ENCODE assay signal across 17 cellular contexts in the genomic region with DNA sequence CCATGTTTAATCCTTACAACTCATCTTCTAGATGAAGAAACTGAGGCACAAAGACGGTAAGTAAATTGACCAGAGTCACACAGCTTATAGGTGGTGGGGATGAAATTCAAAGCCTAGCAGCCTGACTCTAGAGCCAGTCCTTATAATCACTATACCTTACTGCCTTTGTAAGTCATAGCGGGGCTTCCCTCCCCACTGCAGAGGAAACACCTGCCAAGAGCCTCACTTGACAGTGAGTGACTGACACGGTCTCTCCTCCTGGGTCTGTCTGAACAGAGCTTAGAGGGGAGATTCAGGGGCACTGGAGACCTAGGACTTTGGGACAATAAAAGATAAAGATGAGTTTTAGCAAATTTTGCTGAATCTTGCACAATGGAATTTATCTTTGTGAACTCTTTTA. TPM values are rescaled to one million over a fixed set of nuclear protein-coding genes. Genes with fewer than 3 reads are reported as not detected.
"Had no signal": no experiment of that assay in that cellular context is flagged by ENCODE, and none has a peak within 500 bp of the region (broad histone marks: within the 10 kb centered on the region; RNA-seq: fewer than 3 reads in every experiment).

No MANE protein-coding gene starts in this region.

- H3K27ac Mint-ChIP-seq: activated CD4-positive, alpha-beta T cell treated with anti-CD3 and anti-CD28 coated beads, Interleukin-2, amount 10 ng/mL, durations not matched to agents 7 days and 5 days; endodermal cell; WTC11 had no signal

- DNase-seq: activated CD4-positive, alpha-beta T cell treated with anti-CD3 and anti-CD28 coated beads, Interleukin-2, amount 10 ng/mL, durations not matched to agents 7 days and 5 days; activated naive CD4-positive, alpha-beta T cell treated with anti-CD3 and anti-CD28 coated beads, Interleukin-2, amount 50 U/mL, for 16 hours; activated T-cell treated with anti-CD3 and anti-CD28 coated beads, Interleukin-2, amount 50 U/mL, for 48 hours; brain microvascular endothelial cell; endodermal cell; erythroblast; kidney; left ventricle myocardium superior; substantia nigra; trophoblast cell had no signal

- H3K36me3 Mint-ChIP-seq: WTC11 had no signal

- H3K9me3 Mint-ChIP-seq: WTC11 had no signal

- H3K27me3 Mint-ChIP-seq: activated CD4-positive, alpha-beta T cell treated with anti-CD3 and anti-CD28 coated beads, Interleukin-2, amount 10 ng/mL, durations not matched to agents 7 days and 5 days had no signal

- H3K4me1 Mint-ChIP-seq: endodermal cell, WTC11 had no signal

- ATAC-seq: left ventricle myocardium superior, WTC11 had no signal

- H3K27me3 ChIP-seq: brain microvascular endothelial cell had no signal

- H3K27ac ChIP-seq: brain microvascular endothelial cell, SK-N-MC had no signal

- H3K4me3 Mint-ChIP-seq: activated CD4-positive, alpha-beta T cell treated with anti-CD3 and anti-CD28 coated beads, Interleukin-2, amount 10 ng/mL, durations not matched to agents 7 days and 5 days; endodermal cell; WTC11 had no signal

- H3K4me3 ChIP-seq: SK-N-MC had no signal

- H3K36me3 ChIP-seq: brain microvascular endothelial cell had no signal

RNA-seq across cellular contexts. Expression of gene SUN5, which starts 12.8 kb away (rescaled TPM):
- total RNA-seq: activated CD4-positive, alpha-beta T cell treated with anti-CD3 and anti-CD28 coated beads, Interleukin-2, amount 10 ng/mL, durations not matched to agents 7 days and 5 days; cerebellum; dermis microvascular lymphatic vessel endothelial cell; endodermal cell; kidney; left ventricle myocardium superior; mesenteric fat pad; skeletal muscle tissue; T-helper 1 cell treated with Interleukin-12 subunit alpha and Interleukin-12 subunit beta and Interleukin-4 antibody, amounts not matched to agents 30 ng/mL and 1 ng/mL, for 36 hours; WTC11 had no signal

RNA-seq across cellular contexts. Expression of gene BPIFB2, which starts 16.1 kb away (rescaled TPM):
- total RNA-seq: activated CD4-positive, alpha-beta T cell treated with anti-CD3 and anti-CD28 coated beads, Interleukin-2, amount 10 ng/mL, durations not matched to agents 7 days and 5 days; cerebellum; dermis microvascular lymphatic vessel endothelial cell; endodermal cell; kidney; left ventricle myocardium superior; mesenteric fat pad; skeletal muscle tissue; T-helper 1 cell treated with Interleukin-12 subunit alpha and Interleukin-12 subunit beta and Interleukin-4 antibody, amounts not matched to agents 30 ng/mL and 1 ng/mL, for 36 hours had no signal

RNA-seq across cellular contexts. Expression of gene BPIFB6, which starts 40.1 kb away (rescaled TPM):
- total RNA-seq: activated CD4-positive, alpha-beta T cell treated with anti-CD3 and anti-CD28 coated beads, Interleukin-2, amount 10 ng/mL, durations not matched to agents 7 days and 5 days; cerebellum; dermis microvascular lymphatic vessel endothelial cell; endodermal cell; kidney; left ventricle myocardium superior; mesenteric fat pad; skeletal muscle tissue; T-helper 1 cell treated with Interleukin-12 subunit alpha and Interleukin-12 subunit beta and Interleukin-4 antibody, amounts not matched to agents 30 ng/mL and 1 ng/mL, for 36 hours; WTC11 had no signal
